In the genomic region with DNA sequence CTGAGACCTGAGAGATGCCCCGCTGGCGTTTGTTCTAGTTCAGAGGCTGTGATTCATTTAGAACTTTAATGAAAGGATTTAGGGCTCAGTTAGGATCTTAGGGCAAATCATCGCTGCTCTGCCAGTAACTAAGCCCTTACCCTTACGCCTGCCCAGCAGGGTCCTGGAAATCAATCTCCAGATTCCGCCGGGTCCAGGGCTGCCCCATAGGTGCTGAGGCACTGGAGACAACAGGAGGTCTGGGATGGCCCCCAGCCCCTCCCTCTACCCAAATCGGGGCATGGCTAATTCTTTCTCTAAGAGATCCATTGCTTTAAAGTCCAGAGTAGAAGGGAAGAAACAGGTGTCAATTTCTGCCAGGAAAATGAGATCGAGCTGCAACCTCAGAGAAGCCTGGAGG, we compare ENCODE assay signal across 16 cellular contexts.
A peak's percentile ranks its signal among the peaks of the same experiment; 100 is the strongest.
DNase-seq lines count a peak whose midpoint lies in the region; ATAC-seq and TF ChIP-seq lines count a peak whose summit lies in the region.
"Had no signal": no experiment of that assay in that cellular context is flagged by ENCODE, and none has a peak within 500 bp of the region (broad histone marks: within the 10 kb centered on the region; RNA-seq: fewer than 3 reads in every experiment).

No MANE protein-coding gene starts in this region.

- CTCF ChIA-PET in CD4-positive, alpha-beta T cell (lab: Charles Lee): no interaction called here

- H3K18ac ChIP-seq in neuronal stem cell (ENCODE audit: low read length): no peak overlapping the region

- intact Hi-C loops in esophagus squamous epithelium (cut with DNase I): no loop called here
- intact Hi-C loops in left lung (cut with DNase I): no loop called here
- intact Hi-C loops in CD4-positive, alpha-beta T cell (cut with DNase I, micrococcal nuclease): no loop called here

- H3K9ac ChIP-seq in neuronal stem cell (ENCODE audit: low read depth, low read length, poor library complexity): no peak overlapping the region

- no peaks in the 10 kb centered on the region for H3K9me3 ChIP-seq in SJSA1 (replicated peaks)
- no peaks in the 10 kb centered on the region for H3K9me3 ChIP-seq in esophagus squamous epithelium
- H3K9me3 ChIP-seq in neuronal stem cell (replicated peaks in 1 of 2; ENCODE audit: control insufficient read depth in 2 of 2, insufficient read depth in 1 of 2, low read depth in 1 of 2, low read length in 2 of 2): no peaks in the 10 kb centered on the region
- H3K9me3 ChIP-seq in left lung: no peaks in the 10 kb centered on the region
- H3K9me3 ChIP-seq in CD4-positive, alpha-beta T cell (ENCODE audit: control insufficient read depth, low read length): no peaks in the 10 kb centered on the region

- no peak overlapping the region for H4K8ac ChIP-seq in neuronal stem cell (ENCODE audit: low read depth, low read length)

- H2BK5ac ChIP-seq in neuronal stem cell (ENCODE audit: low read length): no peak overlapping the region

- no peak overlapping the region for H2BK12ac ChIP-seq in neuronal stem cell (ENCODE audit: low read length)

- no peaks in the 10 kb centered on the region for H3K79me1 ChIP-seq in neuronal stem cell (ENCODE audit: low read depth, low read length)

- H2AFZ ChIP-seq in neuronal stem cell (ENCODE audit: low read length): peak overlapping the region; percentile 35

- H3K27ac Mint-ChIP-seq in CD4-positive, alpha-beta T cell: no peak overlapping the region
- H3K27ac Mint-ChIP-seq: B cell; naive thymus-derived CD4-positive, alpha-beta T cell; progenitor cell of endocrine pancreas had no signal

- H3K27me3 ChIP-seq in SJSA1 (replicated peaks): no peaks in the 10 kb centered on the region
- H3K27me3 ChIP-seq in esophagus squamous epithelium: no peaks in the 10 kb centered on the region
- H3K27me3 ChIP-seq in neuronal stem cell (ENCODE audit: control insufficient read depth in 3 of 3, insufficient read depth in 3 of 3, low read depth in 1 of 3, low read length in 3 of 3): no peaks in the 10 kb centered on the region
- no peaks in the 10 kb centered on the region for H3K27me3 ChIP-seq in left lung
- peaks cover 1% of the 10 kb centered on the region for H3K27me3 ChIP-seq in CD4-positive, alpha-beta T cell (ENCODE audit: control insufficient read depth, insufficient read depth, low read length)

- H3K4me2 ChIP-seq in neuronal stem cell (ENCODE audit: insufficient read depth, low read length, poor library complexity, severe bottlenecking): no peak overlapping the region

- no peaks in the 10 kb centered on the region for H3K36me3 ChIP-seq in SJSA1
- no peaks in the 10 kb centered on the region for H3K36me3 ChIP-seq in esophagus squamous epithelium
- H3K36me3 ChIP-seq in neuronal stem cell (replicated peaks in 1 of 2; ENCODE audit: control insufficient read depth in 2 of 2, insufficient read depth in 2 of 2, low read length in 2 of 2): no peaks in the 10 kb centered on the region
- no peaks in the 10 kb centered on the region for H3K36me3 ChIP-seq in left lung
- H3K36me3 ChIP-seq: WERI-Rb-1 had no signal

- no peak for DNase-seq in SJSA1 (ENCODE audit: low read depth in 1 of 2, low spot score in 2 of 2)
- DNase-seq in esophagus squamous epithelium (lab: John Stamatoyannopoulos, UW): no peak
- DNase-seq in neuronal stem cell (ENCODE audit: low spot score): no peak
- DNase-seq in LoVo (ENCODE audit: low spot score): no peak
- no peak for DNase-seq in left lung
- no peak for DNase-seq in NCI-H82 (lab: John Stamatoyannopoulos, UW)
- no peak for DNase-seq in CD4-positive, alpha-beta T cell
- DNase-seq: Karpas-422; naive thymus-derived CD4-positive, alpha-beta T cell; NCI-H1105; NCI-H524; T-helper 2 cell; WERI-Rb-1 had no signal

- H3K4ac ChIP-seq in neuronal stem cell (ENCODE audit: low read length): no peak overlapping the region

- no peak overlapping the region for H3K4me3 ChIP-seq in SJSA1
- no peak overlapping the region for H3K4me3 ChIP-seq in esophagus squamous epithelium
- H3K4me3 ChIP-seq in neuronal stem cell (ENCODE audit: low read length in 2 of 2): no peak overlapping the region
- H3K4me3 ChIP-seq in left lung: no peak overlapping the region
- H3K4me3 ChIP-seq: lung had no signal

- no peak overlapping the region for H3K23ac ChIP-seq in neuronal stem cell (ENCODE audit: low read depth, low read length, poor library complexity)

- H3K4me1 ChIP-seq in SJSA1 (replicated peaks): peaks cover 28% of the 10 kb centered on the region
- H3K4me1 ChIP-seq in esophagus squamous epithelium: peaks cover 40 to 95% (median 59%) of the 10 kb centered on the region in 3 donors
- peaks cover 14 to 21% of the 10 kb centered on the region in 2 donors for H3K4me1 ChIP-seq in neuronal stem cell (ENCODE audit: control insufficient read depth in 2 of 2, insufficient read depth in 1 of 2, low read depth in 1 of 2, low read length in 2 of 2)
- peaks cover 0 to 2% of the 10 kb centered on the region in 2 donors for H3K4me1 ChIP-seq in left lung

- no peaks in the 10 kb centered on the region for H3K36me3 Mint-ChIP-seq in CD4-positive, alpha-beta T cell (ENCODE audit: low read depth)
- H3K36me3 Mint-ChIP-seq: naive thymus-derived CD4-positive, alpha-beta T cell had no signal

- H4K91ac ChIP-seq in neuronal stem cell (ENCODE audit: low read depth, low read length, poor library complexity): no peak overlapping the region

- POLR2A ChIA-PET in CD4-positive, alpha-beta T cell (lab: Charles Lee): no interaction called here

- no peak overlapping the region for H3K14ac ChIP-seq in neuronal stem cell (ENCODE audit: low read length)

- 19 to 56% methylated on average over 6 to 7 of the region's 8 CpGs for WGBS in esophagus squamous epithelium, 2 donors
- WGBS in neuronal stem cell (ENCODE audit: extremely low coverage in 2 of 2, insufficient read length in 2 of 2, insufficient replicate concordance in 1 of 2), 2 donors: no CpG with 5 or more reads among the region's 8 CpGs

- TF ChIP-seq CTCF in esophagus squamous epithelium (IDR thresholded peaks at IDR 0.05) (no peak), left lung (IDR thresholded peaks at IDR 0.05) (no peak)
- no peak for TF ChIP-seq CTCF in CD4-positive, alpha-beta T cell (IDR thresholded peaks at IDR 0.05)

- H2BK15ac ChIP-seq in neuronal stem cell (ENCODE audit: low read length): peak overlapping the region; percentile 72

- H3K4me1 Mint-ChIP-seq in CD4-positive, alpha-beta T cell (ENCODE audit: low read depth): no peaks in the 10 kb centered on the region
- H3K4me1 Mint-ChIP-seq: naive thymus-derived CD4-positive, alpha-beta T cell had no signal

- peaks cover 9% of the 10 kb centered on the region for H3K27me3 Mint-ChIP-seq in CD4-positive, alpha-beta T cell

- no peak overlapping the region for H2AK5ac ChIP-seq in neuronal stem cell (ENCODE audit: low read depth, low read length)

- H3K9me3 Mint-ChIP-seq in CD4-positive, alpha-beta T cell: no peaks in the 10 kb centered on the region
- H3K9me3 Mint-ChIP-seq: naive thymus-derived CD4-positive, alpha-beta T cell had no signal

- no peak overlapping the region for H2BK120ac ChIP-seq in neuronal stem cell (ENCODE audit: low read depth, low read length)

- no peak for TF ChIP-seq POLR2A in esophagus squamous epithelium (IDR thresholded peaks at IDR 0.05)

- peak overlapping the region; percentile 57 for H3K27ac ChIP-seq in SJSA1
- H3K27ac ChIP-seq in esophagus squamous epithelium: peak overlapping the region; percentile 75 to 88 (median 87)
- H3K27ac ChIP-seq in neuronal stem cell (replicated peaks; ENCODE audit: low read length): no peak overlapping the region
- H3K27ac ChIP-seq in left lung: peak overlapping the region in 1 of 2 donors; percentile 4
- no peak overlapping the region for H3K27ac ChIP-seq in CD4-positive, alpha-beta T cell (ENCODE audit: low read depth, low read length)
- H3K27ac ChIP-seq: WERI-Rb-1 had no signal

- no peak overlapping the region for H3K4me3 Mint-ChIP-seq in CD4-positive, alpha-beta T cell
- H3K4me3 Mint-ChIP-seq: B cell; naive thymus-derived CD4-positive, alpha-beta T cell had no signal

- no peak for ATAC-seq in left lung
- no peak for ATAC-seq in CD4-positive, alpha-beta T cell (ENCODE audit: poor library complexity)
- ATAC-seq: naive thymus-derived CD4-positive, alpha-beta T cell had no signal

Comparison
In these comparisons a context has a peak if more than half of its experiments do, and no peak if none do; other contexts are left out.
1. H3K27ac ChIP-seq: peak in SJSA1 (single experiment) and esophagus squamous epithelium (4 of 4); none in neuronal stem cell (single experiment) and CD4-positive, alpha-beta T cell (single experiment).